ENCODE assay signal across 2 cellular contexts in the genomic region with DNA sequence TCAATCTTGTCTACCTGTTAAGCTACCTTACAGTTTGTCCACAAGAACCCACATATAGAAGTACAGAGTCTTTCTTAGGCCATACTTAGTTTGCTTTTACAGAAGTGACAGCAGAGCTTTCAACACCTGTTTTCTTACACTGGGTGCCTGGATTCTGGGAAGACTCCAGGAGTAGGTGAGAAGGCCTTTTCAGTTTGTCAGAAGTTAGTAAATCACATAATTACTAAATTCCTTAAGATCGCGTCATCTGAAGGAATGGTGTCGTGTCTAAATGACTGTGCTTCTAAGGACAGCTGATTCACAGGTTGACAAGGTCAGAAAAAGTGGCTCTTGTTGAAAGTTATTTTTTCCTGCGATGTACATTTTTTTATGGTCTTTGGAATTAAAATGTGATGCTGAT.
TF ChIP-seq lines count a peak whose summit lies in the region.

No MANE protein-coding gene starts in this region.

TF ChIP-seq in GM23338, 12 proteins besides CTCF, POLR2A, EP300 and RAD21:
- TF ChIP-seq STAT1 (IDR thresholded peaks at IDR 0.05; ENCODE audit: unreplicated experiment) = no peak
- no peak for TF ChIP-seq POLR2AphosphoS5 (IDR thresholded peaks at IDR 0.05; ENCODE audit: low read depth)
- TF ChIP-seq, protein P1, sequence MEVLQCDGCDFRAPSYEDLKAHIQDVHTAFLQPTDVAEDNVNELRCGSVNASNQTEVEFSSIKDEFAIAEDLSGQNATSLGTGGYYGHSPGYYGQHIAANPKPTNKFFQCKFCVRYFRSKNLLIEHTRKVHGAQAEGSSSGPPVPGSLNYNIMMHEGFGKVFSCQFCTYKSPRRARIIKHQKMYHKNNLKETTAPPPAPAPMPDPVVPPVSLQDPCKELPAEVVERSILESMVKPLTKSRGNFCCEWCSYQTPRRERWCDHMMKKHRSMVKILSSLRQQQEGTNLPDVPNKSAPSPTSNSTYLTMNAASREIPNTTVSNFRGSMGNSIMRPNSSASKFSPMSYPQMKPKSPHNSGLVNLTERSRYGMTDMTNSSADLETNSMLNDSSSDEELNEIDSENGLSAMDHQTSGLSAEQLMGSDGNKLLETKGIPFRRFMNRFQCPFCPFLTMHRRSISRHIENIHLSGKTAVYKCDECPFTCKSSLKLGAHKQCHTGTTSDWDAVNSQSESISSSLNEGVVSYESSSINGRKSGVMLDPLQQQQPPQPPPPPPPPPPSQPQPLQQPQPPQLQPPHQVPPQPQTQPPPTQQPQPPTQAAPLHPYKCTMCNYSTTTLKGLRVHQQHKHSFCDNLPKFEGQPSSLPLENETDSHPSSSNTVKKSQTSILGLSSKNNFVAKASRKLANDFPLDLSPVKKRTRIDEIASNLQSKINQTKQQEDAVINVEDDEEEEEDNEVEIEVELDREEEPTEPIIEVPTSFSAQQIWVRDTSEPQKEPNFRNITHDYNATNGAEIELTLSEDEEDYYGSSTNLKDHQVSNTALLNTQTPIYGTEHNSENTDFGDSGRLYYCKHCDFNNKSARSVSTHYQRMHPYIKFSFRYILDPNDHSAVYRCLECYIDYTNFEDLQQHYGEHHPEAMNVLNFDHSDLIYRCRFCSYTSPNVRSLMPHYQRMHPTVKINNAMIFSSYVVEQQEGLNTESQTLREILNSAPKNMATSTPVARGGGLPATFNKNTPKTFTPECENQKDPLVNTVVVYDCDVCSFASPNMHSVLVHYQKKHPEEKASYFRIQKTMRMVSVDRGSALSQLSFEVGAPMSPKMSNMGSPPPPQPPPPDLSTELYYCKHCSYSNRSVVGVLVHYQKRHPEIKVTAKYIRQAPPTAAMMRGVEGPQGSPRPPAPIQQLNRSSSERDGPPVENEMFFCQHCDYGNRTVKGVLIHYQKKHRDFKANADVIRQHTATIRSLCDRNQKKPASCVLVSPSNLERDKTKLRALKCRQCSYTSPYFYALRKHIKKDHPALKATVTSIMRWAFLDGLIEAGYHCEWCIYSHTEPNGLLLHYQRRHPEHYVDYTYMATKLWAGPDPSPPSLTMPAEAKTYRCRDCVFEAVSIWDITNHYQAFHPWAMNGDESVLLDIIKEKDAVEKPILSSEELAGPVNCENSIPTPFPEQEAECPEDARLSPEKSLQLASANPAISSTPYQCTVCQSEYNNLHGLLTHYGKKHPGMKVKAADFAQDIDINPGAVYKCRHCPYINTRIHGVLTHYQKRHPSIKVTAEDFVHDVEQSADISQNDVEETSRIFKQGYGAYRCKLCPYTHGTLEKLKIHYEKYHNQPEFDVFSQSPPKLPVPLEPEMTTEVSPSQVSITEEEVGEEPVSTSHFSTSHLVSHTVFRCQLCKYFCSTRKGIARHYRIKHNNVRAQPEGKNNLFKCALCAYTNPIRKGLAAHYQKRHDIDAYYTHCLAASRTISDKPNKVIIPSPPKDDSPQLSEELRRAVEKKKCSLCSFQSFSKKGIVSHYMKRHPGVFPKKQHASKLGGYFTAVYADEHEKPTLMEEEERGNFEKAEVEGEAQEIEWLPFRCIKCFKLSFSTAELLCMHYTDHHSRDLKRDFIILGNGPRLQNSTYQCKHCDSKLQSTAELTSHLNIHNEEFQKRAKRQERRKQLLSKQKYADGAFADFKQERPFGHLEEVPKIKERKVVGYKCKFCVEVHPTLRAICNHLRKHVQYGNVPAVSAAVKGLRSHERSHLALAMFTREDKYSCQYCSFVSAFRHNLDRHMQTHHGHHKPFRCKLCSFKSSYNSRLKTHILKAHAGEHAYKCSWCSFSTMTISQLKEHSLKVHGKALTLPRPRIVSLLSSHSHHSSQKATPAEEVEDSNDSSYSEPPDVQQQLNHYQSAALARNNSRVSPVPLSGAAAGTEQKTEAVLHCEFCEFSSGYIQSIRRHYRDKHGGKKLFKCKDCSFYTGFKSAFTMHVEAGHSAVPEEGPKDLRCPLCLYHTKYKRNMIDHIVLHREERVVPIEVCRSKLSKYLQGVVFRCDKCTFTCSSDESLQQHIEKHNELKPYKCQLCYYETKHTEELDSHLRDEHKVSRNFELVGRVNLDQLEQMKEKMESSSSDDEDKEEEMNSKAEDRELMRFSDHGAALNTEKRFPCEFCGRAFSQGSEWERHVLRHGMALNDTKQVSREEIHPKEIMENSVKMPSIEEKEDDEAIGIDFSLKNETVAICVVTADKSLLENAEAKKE (CRISPR knock-in tag; IDR thresholded peaks at IDR 0.05) = no peak
- no peak for TF ChIP-seq CREB1 (CRISPR knock-in tag; IDR thresholded peaks at IDR 0.05; ENCODE audit: low read depth)
- no peak for TF ChIP-seq JUNB (IDR thresholded peaks at IDR 0.05; ENCODE audit: unreplicated experiment)
- no peak for TF ChIP-seq ZNF114 (CRISPR knock-in tag; IDR thresholded peaks at IDR 0.05)

TF ChIP-seq in H1, 55 proteins besides CTCF, POLR2A, EP300 and RAD21:
- TF ChIP-seq MAFK (IDR thresholded peaks at IDR 0.05; ENCODE audit: low read depth, low read length) = no peak
- no peak for TF ChIP-seq TCF12 (IDR thresholded peaks at IDR 0.05; ENCODE audit: low read depth, low read length)
TF ChIP-seq in H1: peak in this region for 0.
